13 cellular contexts compared by ENCODE assay signal in genomic region chr4:1883583-1883982, GRCh38.
"Had no signal": no experiment of that assay in that cellular context is flagged by ENCODE, and none has a peak within 500 bp of the region (broad histone marks: within the 10 kb centered on the region; RNA-seq: fewer than 3 reads in every experiment).

No MANE protein-coding gene starts in this region.

- H3K4me3 ChIP-seq: body of pancreas, lower lobe of right lung, psoas muscle had no signal

- ATAC-seq: body of pancreas, lower lobe of right lung, psoas muscle, sciatic nerve had no signal

- H3K36me3 Mint-ChIP-seq: naive B cell had no signal

- H3K27ac Mint-ChIP-seq: activated CD4-positive, alpha-beta memory T cell treated with anti-CD3 and anti-CD28 coated beads for 36 hours; naive B cell had no signal

- DNase-seq: activated CD4-positive, alpha-beta memory T cell treated with anti-CD3 and anti-CD28 coated beads for 36 hours; activated CD4-positive, CD25-positive, alpha-beta regulatory T cell treated with anti-CD3 and anti-CD28 coated beads, Interleukin-2, amount 50 U/mL, for 72 hours; activated naive CD4-positive, alpha-beta T cell treated with anti-CD3 and anti-CD28 coated beads, Interleukin-2, amount 50 U/mL, for 16 hours; amniotic stem cell; body of pancreas; dermis blood vessel endothelial cell; hypothalamus; kidney glomerular epithelial cell; lower lobe of right lung; naive B cell; stimulated activated naive CD4-positive, alpha-beta T cell treated with Interleukin-2 at 50 U/mL for 16 hours had no signal

- H3K27me3 ChIP-seq: body of pancreas had no signal

- H3K9me3 Mint-ChIP-seq: activated CD4-positive, alpha-beta memory T cell treated with anti-CD3 and anti-CD28 coated beads for 36 hours had no signal

- H3K4me3 Mint-ChIP-seq: activated CD4-positive, alpha-beta memory T cell treated with anti-CD3 and anti-CD28 coated beads for 36 hours had no signal

- H3K27ac ChIP-seq: body of pancreas, lower lobe of right lung, psoas muscle had no signal

- H3K27me3 Mint-ChIP-seq: activated CD4-positive, alpha-beta memory T cell treated with anti-CD3 and anti-CD28 coated beads for 36 hours; naive B cell had no signal

- H3K9me3 ChIP-seq: body of pancreas, lower lobe of right lung, psoas muscle had no signal

- H3K36me3 ChIP-seq: lower lobe of right lung had no signal
